Comparison of ENCODE assay signal across 11 cellular contexts in the genomic region with DNA sequence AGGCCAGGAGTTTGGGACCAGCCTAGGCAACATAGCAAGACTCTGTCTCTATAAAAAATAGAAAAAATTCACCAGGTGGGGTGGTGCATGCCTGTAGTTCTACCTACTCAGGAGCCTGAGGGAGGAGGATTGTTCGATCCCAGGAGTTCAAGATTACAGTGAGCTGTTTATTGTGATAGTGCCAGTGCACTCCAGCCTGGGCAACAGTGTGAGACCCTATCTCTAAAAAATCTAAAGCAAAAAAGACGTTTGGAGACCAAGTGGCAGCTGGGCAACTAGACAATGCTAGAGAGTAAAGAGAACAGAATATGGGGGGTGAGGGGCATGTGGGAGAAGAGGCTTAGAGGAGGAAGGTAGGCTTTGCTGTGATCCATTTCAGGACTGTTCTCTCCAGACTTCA. TPM values are rescaled to one million over a fixed set of nuclear protein-coding genes. Genes with fewer than 3 reads are reported as not detected.
A peak's percentile ranks its signal among the peaks of the same experiment; 100 is the strongest.
DNase-seq lines count a peak whose midpoint lies in the region; ATAC-seq and TF ChIP-seq lines count a peak whose summit lies in the region.
"Had no signal": no experiment of that assay in that cellular context is flagged by ENCODE, and none has a peak within 500 bp of the region (broad histone marks: within the 10 kb centered on the region; RNA-seq: fewer than 3 reads in every experiment).

No MANE protein-coding gene starts in this region.

- ATAC-seq in GM21515 (IDR thresholded peaks at IDR 0.05; ENCODE audit: unreplicated experiment): no peak
- ATAC-seq: Right ventricle myocardium inferior had no signal

- no peaks in the 10 kb centered on the region for H3K27me3 ChIP-seq in muscle layer of duodenum (ENCODE audit: low read depth, low read length)
- H3K27me3 ChIP-seq: ovary had no signal

- TF ChIP-seq CTCF in CD14-positive monocyte (IDR thresholded peaks at IDR 0.05) (no peak), HFFc6 (IDR thresholded peaks at IDR 0.05) (no peak)

- H3K9me3 ChIP-seq in muscle layer of duodenum (ENCODE audit: control insufficient read depth in 1 of 2, low read length in 2 of 2): no peaks in the 10 kb centered on the region
- H3K9me3 ChIP-seq: ovary had no signal

- H3K36me3 Mint-ChIP-seq in CD14-positive monocyte: peaks cover 9 to 32% of the 10 kb centered on the region in 2 donors
- H3K36me3 Mint-ChIP-seq in HFFc6 (ENCODE audit: low read depth): peaks cover 18% of the 10 kb centered on the region
- peaks cover 50% of the 10 kb centered on the region for H3K36me3 Mint-ChIP-seq in activated T-helper 2 cell treated with anti-CD3 and anti-CD28 coated beads, Interferon-gamma antibody, Interleukin-2, Interleukin-4, amounts not matched to agents 10 μg/mL and 5 μg/mL and 100 μg/mL, durations not matched to agents 14 hours and 24 hours and 36 hours (ENCODE audit: low read depth)

- peak overlapping the region; percentile 72 for H3K27ac ChIP-seq in muscle layer of duodenum (ENCODE audit: low read length)
- H3K27ac ChIP-seq: ovary had no signal

- H3K4me1 ChIP-seq in muscle layer of duodenum (ENCODE audit: control insufficient read depth in 1 of 2, insufficient read depth in 2 of 2, low read length in 2 of 2): peaks cover 12 to 14% of the 10 kb centered on the region in 2 donors

- DNase-seq in CD14-positive monocyte (ENCODE audit: low spot score): no peak
- no peak for DNase-seq in HFFc6
- no peak for DNase-seq in activated T-helper 2 cell treated with anti-CD3 and anti-CD28 coated beads, Interferon-gamma antibody, Interleukin-2, Interleukin-4, amounts not matched to agents 10 μg/mL and 5 μg/mL and 100 μg/mL, durations not matched to agents 14 hours and 24 hours and 36 hours (ENCODE audit: low spot score)
- no peak for DNase-seq in NCI-H1092 treated with DMSO at 0.1 percent for 48 hours (lab: John Stamatoyannopoulos, UW)
- no peak for DNase-seq in HEK293T (ENCODE audit: extremely low spot score)
- no peak for DNase-seq in SIG-M5 (lab: John Stamatoyannopoulos, UW)
- DNase-seq: GOT3, ovary had no signal

- CTCF ChIA-PET in HEK293T (lab: Yijun Ruan, JAX): no interaction called here

- H3K9me3 Mint-ChIP-seq in CD14-positive monocyte (no peaks in the 10 kb centered on the region), HFFc6 (no peaks in the 10 kb centered on the region)
- H3K9me3 Mint-ChIP-seq in activated T-helper 2 cell treated with anti-CD3 and anti-CD28 coated beads, Interferon-gamma antibody, Interleukin-2, Interleukin-4, amounts not matched to agents 10 μg/mL and 5 μg/mL and 100 μg/mL, durations not matched to agents 14 hours and 24 hours and 36 hours: no peaks in the 10 kb centered on the region

- H3K27ac Mint-ChIP-seq in CD14-positive monocyte: peak overlapping the region in 5 of 7 donors; percentile 40 to 95 (median 68)
- H3K27ac Mint-ChIP-seq in HFFc6: peak overlapping the region; percentile 18; the same call in 1 of the 2 replicates
- peak overlapping the region; percentile 16 for H3K27ac Mint-ChIP-seq in activated T-helper 2 cell treated with anti-CD3 and anti-CD28 coated beads, Interferon-gamma antibody, Interleukin-2, Interleukin-4, amounts not matched to agents 10 μg/mL and 5 μg/mL and 100 μg/mL, durations not matched to agents 14 hours and 24 hours and 36 hours

- no peaks in the 10 kb centered on the region for H3K36me3 ChIP-seq in muscle layer of duodenum (ENCODE audit: control insufficient read depth in 1 of 2, insufficient read depth in 2 of 2, low read length in 2 of 2)
- H3K36me3 ChIP-seq: ovary had no signal

- peak overlapping the region; percentile 9 to 59 for H3K4me3 Mint-ChIP-seq in CD14-positive monocyte
- peak overlapping the region; percentile 94 for H3K4me3 Mint-ChIP-seq in HFFc6
- H3K4me3 Mint-ChIP-seq in activated T-helper 2 cell treated with anti-CD3 and anti-CD28 coated beads, Interferon-gamma antibody, Interleukin-2, Interleukin-4, amounts not matched to agents 10 μg/mL and 5 μg/mL and 100 μg/mL, durations not matched to agents 14 hours and 24 hours and 36 hours (ENCODE audit: low read depth): peak overlapping the region; percentile 99

- intact Hi-C loops in CD14-positive monocyte (cut with micrococcal nuclease): loop anchor here (10.0 kb wide), 2 partner anchors 94 to 166 kb away; partner anchors contain the start of gene ABI1 (in 2 of the 2)
- intact Hi-C loops in activated T-helper 2 cell treated with anti-CD3 and anti-CD28 coated beads, Interferon-gamma antibody, Interleukin-2, Interleukin-4, amounts not matched to agents 10 μg/mL and 5 μg/mL and 100 μg/mL, durations not matched to agents 14 hours and 24 hours and 36 hours (cut with micrococcal nuclease): loop anchor here (5.0 to 10.0 kb wide), 5 partner anchors 38 to 546 kb away; partner anchors contain the start of genes ACBD5 and APBB1IP

- H3K4me1 Mint-ChIP-seq in CD14-positive monocyte (peaks cover 72% of the 10 kb centered on the region), HFFc6 (ENCODE audit: low read depth) (peaks cover 56% of the 10 kb centered on the region)
- peaks cover 33% of the 10 kb centered on the region for H3K4me1 Mint-ChIP-seq in activated T-helper 2 cell treated with anti-CD3 and anti-CD28 coated beads, Interferon-gamma antibody, Interleukin-2, Interleukin-4, amounts not matched to agents 10 μg/mL and 5 μg/mL and 100 μg/mL, durations not matched to agents 14 hours and 24 hours and 36 hours (ENCODE audit: low read depth)

- H3K4me3 ChIP-seq in muscle layer of duodenum (ENCODE audit: low read depth in 1 of 2, low read length in 2 of 2): peak overlapping the region in 1 of 2 donors; percentile 86

- POLR2A ChIA-PET in HEK293T (lab: Yijun Ruan, JAX): no interaction called here

- H3K27me3 Mint-ChIP-seq in CD14-positive monocyte (ENCODE audit: low read depth in 3 of 3) (no peaks in the 10 kb centered on the region), HFFc6 (ENCODE audit: insufficient read depth) (no peaks in the 10 kb centered on the region)
- no peaks in the 10 kb centered on the region for H3K27me3 Mint-ChIP-seq in activated T-helper 2 cell treated with anti-CD3 and anti-CD28 coated beads, Interferon-gamma antibody, Interleukin-2, Interleukin-4, amounts not matched to agents 10 μg/mL and 5 μg/mL and 100 μg/mL, durations not matched to agents 14 hours and 24 hours and 36 hours (ENCODE audit: low read depth)

TF ChIP-seq in HEK293T, 16 proteins besides CTCF, POLR2A, EP300 and RAD21:
- TF ChIP-seq FOXA1 (IDR thresholded peaks at IDR 0.05): no peak
- no peak for TF ChIP-seq CTBP1 (IDR thresholded peaks at IDR 0.05; ENCODE audit: borderline replicate concordance)
- no peak for TF ChIP-seq FOXK2 (IDR thresholded peaks at IDR 0.05)
- TF ChIP-seq, protein P1, sequence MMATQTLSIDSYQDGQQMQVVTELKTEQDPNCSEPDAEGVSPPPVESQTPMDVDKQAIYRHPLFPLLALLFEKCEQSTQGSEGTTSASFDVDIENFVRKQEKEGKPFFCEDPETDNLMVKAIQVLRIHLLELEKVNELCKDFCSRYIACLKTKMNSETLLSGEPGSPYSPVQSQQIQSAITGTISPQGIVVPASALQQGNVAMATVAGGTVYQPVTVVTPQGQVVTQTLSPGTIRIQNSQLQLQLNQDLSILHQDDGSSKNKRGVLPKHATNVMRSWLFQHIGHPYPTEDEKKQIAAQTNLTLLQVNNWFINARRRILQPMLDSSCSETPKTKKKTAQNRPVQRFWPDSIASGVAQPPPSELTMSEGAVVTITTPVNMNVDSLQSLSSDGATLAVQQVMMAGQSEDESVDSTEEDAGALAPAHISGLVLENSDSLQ (IDR thresholded peaks at IDR 0.05): no peak
- no peak for TF ChIP-seq L3MBTL2 (conservative IDR thresholded peaks at IDR 0.05)
- no peak for TF ChIP-seq ELF4 (IDR thresholded peaks at IDR 0.05)
- no peak for TF ChIP-seq SUZ12 (IDR thresholded peaks at IDR 0.05)
- no peak for TF ChIP-seq ARNT (IDR thresholded peaks at IDR 0.05)

RNA-seq across cellular contexts. Expression of gene PDSS1, which starts 1.4 kb away (rescaled TPM):
- 10 to 100 TPM; 12.6 to 13.1 TPM for polyA plus RNA-seq in CD14-positive monocyte
- total RNA-seq in HFFc6 (2021; fragmentation: NEBNext Ultra II Directional; extraction: Animal tissue kit (Norgen Biotek cat#: 25700)): 1 to 10 TPM; 5.0 to 9.7 (median 7.5) TPM
- 27.9 and 32.3 TPM in 2 replicates for total RNA-seq in activated T-helper 2 cell treated with anti-CD3 and anti-CD28 coated beads, Interferon-gamma antibody, Interleukin-2, Interleukin-4, amounts not matched to agents 10 μg/mL and 5 μg/mL and 100 μg/mL, durations not matched to agents 14 hours and 24 hours and 36 hours

Comparison
In these comparisons a context has a peak if more than half of its experiments do, and no peak if none do; other contexts are left out.
1. H3K27ac Mint-ChIP-seq: peak in every context shown above with its lines; median percentile 68 in CD14-positive monocyte; 18 in HFFc6; 16 in activated T-helper 2 cell treated with anti-CD3 and anti-CD28 coated beads, Interferon-gamma antibody, Interleukin-2, Interleukin-4, amounts not matched to agents 10 μg/mL and 5 μg/mL and 100 μg/mL, durations not matched to agents 14 hours and 24 hours and 36 hours.
2. H3K4me3 Mint-ChIP-seq: peak in every context shown above with its lines; median percentile 99 in activated T-helper 2 cell treated with anti-CD3 and anti-CD28 coated beads, Interferon-gamma antibody, Interleukin-2, Interleukin-4, amounts not matched to agents 10 μg/mL and 5 μg/mL and 100 μg/mL, durations not matched to agents 14 hours and 24 hours and 36 hours; 94 in HFFc6; 34 in CD14-positive monocyte.